Comparison of ENCODE assay signal across 23 cellular contexts in the genomic region with DNA sequence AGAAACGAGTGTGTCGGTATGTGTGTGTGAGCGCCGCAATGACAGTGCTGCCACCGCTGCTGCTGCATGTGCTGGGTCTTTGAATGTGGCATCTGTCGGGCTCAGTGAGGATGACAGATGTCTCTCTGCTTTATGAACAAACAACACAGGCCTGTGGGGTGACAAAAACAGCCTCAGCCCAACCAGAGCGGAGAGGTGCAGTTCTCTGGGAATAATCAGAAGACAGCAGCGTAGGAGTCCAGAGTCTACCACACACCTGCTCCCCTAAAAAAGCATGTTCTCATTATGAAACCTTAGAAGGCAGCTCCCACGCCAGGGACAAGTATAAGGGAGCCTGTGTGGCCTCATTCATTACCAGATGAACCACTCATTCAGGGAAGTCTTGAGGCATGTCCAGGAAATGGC.
DNase-seq lines count a peak whose midpoint lies in the region; ATAC-seq lines count a peak whose summit lies in the region.
"Had no signal": no experiment of that assay in that cellular context is flagged by ENCODE, and none has a peak within 500 bp of the region (broad histone marks: within the 10 kb centered on the region; RNA-seq: fewer than 3 reads in every experiment).

No MANE protein-coding gene starts in this region.

- DNase-seq in NCI-H2171 (lab: John Stamatoyannopoulos, UW) (peak; percentile 59), mesenchymal stem cell (no peak), superior temporal gyrus (ENCODE audit: extremely low spot score) (peak; percentile 46), SIG-M5 treated with dmso at 0.1 percent for 504 hours (lab: John Stamatoyannopoulos, UW; ENCODE audit: unreplicated experiment) (no peak), COLO829 (ENCODE audit: low spot score) (no peak)
- DNase-seq: activated CD4-positive, alpha-beta T cell treated with anti-CD3 and anti-CD28 coated beads, Interleukin-2, amount 50 U/mL, for 48 hours; activated CD4-positive, CD25-positive, alpha-beta regulatory T cell; activated CD8-positive, alpha-beta memory T cell treated with anti-CD3 and anti-CD28 coated beads, Interleukin-2, amount 50 U/mL, for 4 hours; aorta; NCI-H1417; NCI-H748 treated with DMSO at 0.1 percent for 48 hours; OCI-M1; stimulated activated CD4-positive, alpha-beta T cell treated with anti-CD3 and anti-CD28 coated beads, Interleukin-2, amount 100 ng/mL, for 48 hours had no signal

- no peak overlapping the region for H3K4ac ChIP-seq in mesenchymal stem cell (ENCODE audit: low read depth in 1 of 2, low read length in 2 of 2)

- no peak overlapping the region for H4K91ac ChIP-seq in mesenchymal stem cell (ENCODE audit: low read length)

- peaks cover 9% of the 10 kb centered on the region for H3K79me1 ChIP-seq in mesenchymal stem cell (replicated peaks; ENCODE audit: low read length, poor library complexity, severe bottlenecking)

- no peak overlapping the region for H2BK5ac ChIP-seq in mesenchymal stem cell (ENCODE audit: low read depth, low read length, poor library complexity, severe bottlenecking)

- H3K18ac ChIP-seq in mesenchymal stem cell (ENCODE audit: low read depth in 1 of 2, low read length in 2 of 2) = peak overlapping the region in 1 of 2 experiments; percentile 13

- H2AFZ ChIP-seq in mesenchymal stem cell (ENCODE audit: low read depth, low read length) = no peak overlapping the region

- H2BK12ac ChIP-seq in mesenchymal stem cell (ENCODE audit: low read length in 2 of 2) = peak overlapping the region in 1 of 2 experiments; percentile 74

- no peaks in the 10 kb centered on the region for H3K9me3 ChIP-seq in mesenchymal stem cell (ENCODE audit: control insufficient read depth, low read length)
- H3K9me3 ChIP-seq: suprapubic skin, vagina had no signal

- no peak overlapping the region for H2BK15ac ChIP-seq in mesenchymal stem cell (ENCODE audit: low read depth, poor library complexity, severe bottlenecking)

- no peak overlapping the region for H3K27ac ChIP-seq in mesenchymal stem cell (ENCODE audit: low read length, poor library complexity, severe bottlenecking)
- H3K27ac ChIP-seq: suprapubic skin, vagina had no signal

- no peak overlapping the region for H3K14ac ChIP-seq in mesenchymal stem cell (ENCODE audit: low read length in 2 of 2)

- H3K27me3 ChIP-seq in mesenchymal stem cell (ENCODE audit: control insufficient read depth in 1 of 2, insufficient read depth in 1 of 2, low read length in 2 of 2) = no peaks in the 10 kb centered on the region
- H3K27me3 ChIP-seq: suprapubic skin, vagina had no signal

- no peak overlapping the region for H4K8ac ChIP-seq in mesenchymal stem cell (ENCODE audit: low read length)

- ATAC-seq in HG02884 (IDR thresholded peaks at IDR 0.05; ENCODE audit: unreplicated experiment) (peak; percentile 62), HG03571 (IDR thresholded peaks at IDR 0.05; ENCODE audit: unreplicated experiment) (no peak)
- ATAC-seq: activated naive CD4-positive, alpha-beta T cell treated with anti-CD3 and anti-CD28 coated beads, Interleukin-2, amount 50 U/mL, for 72 hours; activated T-helper 17 cell treated with anti-CD3 and anti-CD28 coated beads, Interleukin-2, amount 50 U/mL, for 72 hours; Right ventricle myocardium inferior; stimulated activated memory B cell treated with anti-CD40 and anti-IgM and Interleukin-4, amounts not matched to agents 10 μg/mL and 1 μg/mL and 100 μg/mL, for 72 hours had no signal

- 99% methylated on average over 9 of the region's 9 CpGs for WGBS in mesenchymal stem cell

- H3K23ac ChIP-seq in mesenchymal stem cell (ENCODE audit: low read length in 2 of 2) = no peak overlapping the region

- H3K4me1 ChIP-seq in mesenchymal stem cell (ENCODE audit: control insufficient read depth, insufficient read depth, low read depth, low read length) = peaks cover 10% of the 10 kb centered on the region
- H3K4me1 ChIP-seq: suprapubic skin had no signal

- no peak overlapping the region for H3K4me3 ChIP-seq in mesenchymal stem cell (ENCODE audit: insufficient read depth in 1 of 2, low read depth in 1 of 2, low read length in 2 of 2)
- H3K4me3 ChIP-seq: lung, smooth muscle cell, suprapubic skin, vagina had no signal

- H3K9ac ChIP-seq in mesenchymal stem cell (ENCODE audit: low read length) = no peak overlapping the region

- H3K36me3 ChIP-seq in mesenchymal stem cell (ENCODE audit: control insufficient read depth in 1 of 2, insufficient read depth in 2 of 2, low read depth in 1 of 2, low read length in 2 of 2) = peaks cover 0 to 7% of the 10 kb centered on the region in 2 experiments
- H3K36me3 ChIP-seq: suprapubic skin, vagina had no signal

- H2AK5ac ChIP-seq in mesenchymal stem cell (ENCODE audit: low read length, severe bottlenecking) = peak overlapping the region; percentile 43

- H2BK120ac ChIP-seq in mesenchymal stem cell (ENCODE audit: low read depth, low read length) = no peak overlapping the region

- H3K4me2 ChIP-seq in mesenchymal stem cell (ENCODE audit: low read length, poor library complexity, severe bottlenecking) = no peak overlapping the region
- H3K4me2 ChIP-seq: smooth muscle cell had no signal

Comparison
In these comparisons a context has a peak if more than half of its experiments do, and no peak if none do; other contexts are left out.
1. DNase-seq: peak in NCI-H2171 (single experiment) and superior temporal gyrus (single experiment); none in mesenchymal stem cell (single experiment), SIG-M5 treated with dmso at 0.1 percent for 504 hours (single experiment) and COLO829 (single experiment).